ENCODE assay signal across 8 cellular contexts in genomic region chr11:118435233-118435892, GRCh38. TPM values are rescaled to one million over a fixed set of nuclear protein-coding genes. Genes with fewer than 3 reads are reported as not detected.
DNase-seq lines count a peak whose midpoint lies in the region; ATAC-seq lines count a peak whose summit lies in the region.

No MANE protein-coding gene starts in this region.

- peaks cover 30% of the 10 kb centered on the region for H3K4me1 Mint-ChIP-seq in activated naive CD8-positive, alpha-beta T cell (ENCODE audit: low read depth)

- H3K27me3 Mint-ChIP-seq in activated naive CD8-positive, alpha-beta T cell: no peaks in the 10 kb centered on the region

- H3K36me3 Mint-ChIP-seq in activated naive CD8-positive, alpha-beta T cell: no peaks in the 10 kb centered on the region

- peak; percentile 85 for DNase-seq in GDM1 (lab: John Stamatoyannopoulos, UW)
- DNase-seq in NCI-H128 (lab: John Stamatoyannopoulos, UW; ENCODE audit: unreplicated experiment): peak; percentile 47
- peak; percentile 70 for DNase-seq in SKM-1 (lab: John Stamatoyannopoulos, UW; ENCODE audit: unreplicated experiment)
- DNase-seq in left cardiac atrium: peak; percentile 56
- DNase-seq in putamen (ENCODE audit: low spot score): peak; percentile 57
- no peak for DNase-seq in COLO829 (ENCODE audit: low spot score)

- H3K9me3 Mint-ChIP-seq in activated naive CD8-positive, alpha-beta T cell (ENCODE audit: low read depth): no peaks in the 10 kb centered on the region

- peak overlapping the region; percentile 90 for H3K27ac Mint-ChIP-seq in activated naive CD8-positive, alpha-beta T cell

- intact Hi-C loops in left cardiac atrium (cut with DNase I): loop anchor here in 1 of 2 donors (5.0 kb wide), 1 partner anchor 33 kb away; the partner anchor contains the start of gene ATP5MG

- ATAC-seq in HG02610 (IDR thresholded peaks at IDR 0.05; ENCODE audit: unreplicated experiment): peak; percentile 18
- ATAC-seq in left cardiac atrium: peak; percentile 23 to 33

- peak overlapping the region; percentile 90 for H3K4me3 Mint-ChIP-seq in activated naive CD8-positive, alpha-beta T cell

RNA-seq across cellular contexts. Expression of gene KMT2A, which starts 0.9 kb away (rescaled TPM):
- 10 to 100 TPM; 23.7 to 25.2 TPM for total RNA-seq in left cardiac atrium

RNA-seq across cellular contexts. Expression of gene ATP5MG, which starts 34.0 kb away (rescaled TPM):
- total RNA-seq in left cardiac atrium: 100 to 1,000 TPM; 567 to 582 TPM
